8 cellular contexts compared by ENCODE assay signal in the genomic region with DNA sequence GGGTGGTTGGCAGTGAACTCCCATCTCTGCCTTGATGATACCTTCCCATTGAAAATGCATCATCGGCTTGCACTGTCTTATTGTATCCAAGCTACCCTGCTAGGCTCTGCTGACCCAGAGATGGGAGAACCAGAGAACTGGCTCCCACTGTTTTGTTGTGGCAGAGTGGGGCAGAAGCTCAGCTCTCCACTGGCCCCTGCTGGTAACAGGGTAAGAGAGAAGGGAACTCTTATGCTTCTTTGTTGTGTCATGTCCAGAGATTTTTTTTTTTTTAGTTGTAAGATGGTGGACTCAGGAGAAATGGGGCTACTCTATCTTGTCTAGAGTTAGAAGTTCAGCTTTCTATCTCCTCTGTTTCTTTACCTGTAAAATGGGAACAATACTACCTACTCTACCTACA.
DNase-seq lines count a peak whose midpoint lies in the region; ATAC-seq and TF ChIP-seq lines count a peak whose summit lies in the region.

No MANE protein-coding gene starts in this region.

- H3K27ac Mint-ChIP-seq in activated CD4-positive, alpha-beta memory T cell treated with anti-CD3 and anti-CD28 coated beads, Interleukin-2, amount 10 ng/mL, durations not matched to agents 7 days and 5 days, result no peak overlapping the region

- ATAC-seq in GM19351 (IDR thresholded peaks at IDR 0.05; ENCODE audit: unreplicated experiment), result no peak

- peak; percentile 9; the same call in 1 of the 2 replicates for TF ChIP-seq CTCF in BJ (IDR thresholded peaks at IDR 0.05; ENCODE audit: insufficient read depth, low read depth, low read length)

- no peaks in the 10 kb centered on the region for H3K9me3 Mint-ChIP-seq in activated CD4-positive, alpha-beta memory T cell treated with anti-CD3 and anti-CD28 coated beads, Interleukin-2, amount 10 ng/mL, durations not matched to agents 7 days and 5 days

- no peak overlapping the region for H3K4me3 ChIP-seq in BJ (ENCODE audit: low read depth, low read length)
- H3K4me3 ChIP-seq in H7 (ENCODE audit: insufficient read depth, low read depth, low read length), result no peak overlapping the region

- H3K36me3 ChIP-seq in BJ (ENCODE audit: control insufficient read depth, insufficient read depth, low read length) (no peaks in the 10 kb centered on the region), H7 (replicated peaks; ENCODE audit: control insufficient read depth, insufficient read depth, low read length) (no peaks in the 10 kb centered on the region)

- H3K27me3 Mint-ChIP-seq in activated CD4-positive, alpha-beta memory T cell treated with anti-CD3 and anti-CD28 coated beads, Interleukin-2, amount 10 ng/mL, durations not matched to agents 7 days and 5 days, result peaks cover 3% of the 10 kb centered on the region

- H3K4me3 Mint-ChIP-seq in activated CD4-positive, alpha-beta memory T cell treated with anti-CD3 and anti-CD28 coated beads, Interleukin-2, amount 10 ng/mL, durations not matched to agents 7 days and 5 days, result no peak overlapping the region

- no peaks in the 10 kb centered on the region for H3K36me3 Mint-ChIP-seq in activated CD4-positive, alpha-beta memory T cell treated with anti-CD3 and anti-CD28 coated beads, Interleukin-2, amount 10 ng/mL, durations not matched to agents 7 days and 5 days (ENCODE audit: low read depth)

- POLR2A ChIA-PET in BJ (lab: Charles Lee), result no interaction called here
- POLR2A ChIA-PET in activated CD4-positive, alpha-beta memory T cell treated with anti-CD3 and anti-CD28 coated beads, Interleukin-2, amount 10 ng/mL, durations not matched to agents 7 days and 5 days (lab: Charles Lee), result no interaction called here

- CTCF ChIA-PET in BJ (lab: Yijun Ruan, JAX), result interaction anchor here (0.6 kb wide), 1 partner anchor 66 kb away, joined by 3 read pairs; no protein-coding TSS in a partner anchor
- CTCF ChIA-PET in activated CD4-positive, alpha-beta memory T cell treated with anti-CD3 and anti-CD28 coated beads, Interleukin-2, amount 10 ng/mL, durations not matched to agents 7 days and 5 days (lab: Charles Lee), result interaction anchor here (0.5 to 1.5 kb wide), 7 partner anchors 26 to 336 kb away, joined by 3 to 5 read pairs (median 3); no protein-coding TSS in a partner anchor

- no peaks in the 10 kb centered on the region for H3K27me3 ChIP-seq in BJ (ENCODE audit: control insufficient read depth, insufficient read depth, low read length)
- no peaks in the 10 kb centered on the region for H3K27me3 ChIP-seq in H7 (ENCODE audit: control insufficient read depth, insufficient read depth, low read length)

- DNase-seq in BJ (ENCODE audit: low read depth) (no peak), H7 (peak; percentile 84), islet precursor cell (peak; percentile 80), AG20443 (ENCODE audit: low spot score) (no peak), inferior parietal cortex (ENCODE audit: extremely low spot score) (no peak), NCI-H2107 (lab: John Stamatoyannopoulos, UW) (no peak)
- DNase-seq in activated CD4-positive, alpha-beta memory T cell treated with anti-CD3 and anti-CD28 coated beads, Interleukin-2, amount 10 ng/mL, durations not matched to agents 7 days and 5 days, result peak; percentile 48

- no peaks in the 10 kb centered on the region for H3K4me1 Mint-ChIP-seq in activated CD4-positive, alpha-beta memory T cell treated with anti-CD3 and anti-CD28 coated beads, Interleukin-2, amount 10 ng/mL, durations not matched to agents 7 days and 5 days

Comparison
In these comparisons a context has a peak if more than half of its experiments do, and no peak if none do; other contexts are left out.
1. DNase-seq: peak in H7 (single experiment), activated CD4-positive, alpha-beta memory T cell treated with anti-CD3 and anti-CD28 coated beads, Interleukin-2, amount 10 ng/mL, durations not matched to agents 7 days and 5 days (single experiment) and islet precursor cell (single experiment); none in BJ (single experiment), AG20443 (single experiment), inferior parietal cortex (single experiment) and NCI-H2107 (single experiment).